In the genomic region with DNA sequence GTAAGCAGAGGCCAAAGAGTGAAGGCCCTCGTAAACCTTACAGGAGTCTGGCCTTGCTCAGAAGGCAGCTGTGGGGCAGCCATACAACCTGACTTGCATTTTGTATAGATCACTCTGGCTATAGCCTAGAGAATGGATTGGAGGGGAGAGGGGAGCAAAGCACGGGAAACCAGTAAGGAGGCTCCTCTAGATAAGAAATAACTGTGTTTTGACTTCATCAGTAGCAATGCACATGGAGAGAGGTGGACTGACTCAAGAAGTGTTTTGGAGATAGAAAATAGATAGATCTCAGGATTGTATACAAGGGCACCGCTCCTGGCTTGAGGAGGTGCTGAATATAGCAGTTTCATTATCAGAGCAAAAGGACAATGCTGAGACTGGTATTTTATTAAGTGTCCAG, we compare ENCODE assay signal across 25 cellular contexts.
"Had no signal": no experiment of that assay in that cellular context is flagged by ENCODE, and none has a peak within 500 bp of the region (broad histone marks: within the 10 kb centered on the region; RNA-seq: fewer than 3 reads in every experiment).

No MANE protein-coding gene starts in this region.

- H3K9me3 ChIP-seq: esophagus muscularis mucosa, gastroesophageal sphincter, heart left ventricle, left lung, lower lobe of right lung, mucosa of descending colon had no signal

- H3K36me3 ChIP-seq: esophagus muscularis mucosa, gastroesophageal sphincter, heart left ventricle, left lung, lower lobe of right lung had no signal

- H3K27me3 ChIP-seq: dorsolateral prefrontal cortex, esophagus muscularis mucosa, foreskin keratinocyte, gastroesophageal sphincter, heart left ventricle, hepatocyte, left lung had no signal

- H3K27ac Mint-ChIP-seq: mesothelial cell of epicardium; naive B cell; naive thymus-derived CD8-positive, alpha-beta T cell had no signal

- H3K79me2 ChIP-seq: hepatocyte had no signal

- H3K9me3 Mint-ChIP-seq: mesothelial cell of epicardium; naive B cell; naive thymus-derived CD8-positive, alpha-beta T cell had no signal

- H3K4me3 Mint-ChIP-seq: mesothelial cell of epicardium; naive B cell; naive thymus-derived CD8-positive, alpha-beta T cell had no signal

- ATAC-seq: foreskin keratinocyte; gastroesophageal sphincter; heart left ventricle; left cardiac atrium; left lung; left ventricle myocardium superior; lower lobe of right lung; mucosa of descending colon; naive thymus-derived CD8-positive, alpha-beta T cell had no signal

- H3K4me2 ChIP-seq: hepatocyte had no signal

- H2AFZ ChIP-seq: hepatocyte had no signal

- H3K27me3 Mint-ChIP-seq: naive thymus-derived CD8-positive, alpha-beta T cell had no signal

- H3K4me1 ChIP-seq: esophagus muscularis mucosa, foreskin keratinocyte, gastroesophageal sphincter, heart left ventricle, left lung, lower lobe of right lung had no signal

- DNase-seq: dermis blood vessel endothelial cell; dorsolateral prefrontal cortex; effector CD4-positive, alpha-beta T cell; effector memory CD4-positive, alpha-beta T cell; foreskin keratinocyte; heart left ventricle; hypothalamus; left cardiac atrium; left lung; left ventricle myocardium superior; lower lobe of right lung; mesenchymal stem cell; mucosa of descending colon; naive B cell; naive thymus-derived CD8-positive, alpha-beta T cell had no signal

- H3K4me3 ChIP-seq: coronary artery, dorsolateral prefrontal cortex, esophagus muscularis mucosa, gastroesophageal sphincter, heart left ventricle, hepatocyte, left lung, lower lobe of right lung, mucosa of descending colon had no signal

- H3K27ac ChIP-seq: coronary artery, dorsolateral prefrontal cortex, epithelial cell of prostate, esophagus muscularis mucosa, foreskin keratinocyte, gastroesophageal sphincter, heart left ventricle, hepatocyte, left lung, lower lobe of right lung had no signal

- H3K36me3 Mint-ChIP-seq: mesothelial cell of epicardium, naive B cell had no signal

- FAIRE-seq: colon, frontal cortex, islet of Langerhans, keratinocyte had no signal

- H3K4me1 Mint-ChIP-seq: mesothelial cell of epicardium; naive thymus-derived CD8-positive, alpha-beta T cell had no signal
